In the genomic region with DNA sequence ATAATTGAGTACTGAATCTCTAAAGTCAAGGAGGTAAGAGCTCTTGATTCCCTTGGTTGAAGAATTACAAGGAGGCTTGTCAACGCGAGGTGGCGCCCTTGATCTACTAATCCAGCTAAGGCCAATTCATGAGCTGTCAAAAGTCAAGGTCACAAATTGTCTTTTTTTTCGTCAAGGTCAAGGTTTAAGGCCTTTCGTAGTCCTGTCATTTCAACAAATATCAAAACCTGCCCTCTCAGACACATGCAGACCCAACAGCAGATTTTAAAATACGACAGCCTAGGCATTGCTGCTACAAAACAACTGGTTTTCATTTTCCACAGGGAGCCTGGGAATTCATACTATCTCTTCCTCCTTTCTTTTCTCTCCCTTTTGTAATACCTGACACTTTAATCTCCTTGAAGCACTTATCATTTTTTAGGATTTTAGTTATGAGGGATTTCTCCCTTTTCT, we compare ENCODE assay signal across 9 cellular contexts. TPM values are rescaled to one million over a fixed set of nuclear protein-coding genes. Genes with fewer than 3 reads are reported as not detected.
A peak's percentile ranks its signal among the peaks of the same experiment; 100 is the strongest.
DNase-seq lines count a peak whose midpoint lies in the region; ATAC-seq, FAIRE-seq and TF ChIP-seq lines count a peak whose summit lies in the region.
"Had no signal": no experiment of that assay in that cellular context is flagged by ENCODE, and none has a peak within 500 bp of the region (broad histone marks: within the 10 kb centered on the region; RNA-seq: fewer than 3 reads in every experiment).

No MANE protein-coding gene starts in this region.

- H3K4me3 ChIP-seq in HepG2 (replicated peaks in 1 of 3; ENCODE audit: insufficient read depth in 1 of 3, low read depth in 2 of 3, low read length in 3 of 3) = no peak overlapping the region
- H3K4me3 ChIP-seq: BLaER1 had no signal

- H3K9me3 ChIP-seq in HepG2 (ENCODE audit: low read length) = no peaks in the 10 kb centered on the region
- H3K9me3 ChIP-seq: BLaER1 had no signal

- in situ Hi-C loops in HepG2 (cut with HindIII; ENCODE audit: extremely low pct_ligation_motif_present, low pct_unique_long_range_greater_than_20kb) = no loop called here

- no peak for TF ChIP-seq POLR2A in HepG2 (IDR thresholded peaks at IDR 0.05; ENCODE audit: insufficient read depth in 1 of 2, low read depth in 2 of 2, low read length in 2 of 2)

- intact Hi-C loops in HepG2 (cut with micrococcal nuclease; ENCODE audit: unreplicated experiment) = loop anchor here (1.0 to 10.0 kb wide), 5 partner anchors 380 to 824 kb away; no protein-coding TSS in a partner anchor

- no TSS peak for BruUV-seq in HepG2 (replicated peaks; lab: Mats Ljungman, UMichigan)

- peaks cover 95% of the 10 kb centered on the region for H3K27me3 Mint-ChIP-seq in central memory CD8-positive, alpha-beta T cell

- DNase-seq in NCI-H1436 (lab: John Stamatoyannopoulos, UW) (peak; percentile 42), NCI-H1436 treated with DMSO at 0.1 percent for 48 hours (lab: John Stamatoyannopoulos, UW) (no peak), NCI-H2196 treated with DMSO at 0.1 percent for 48 hours (lab: John Stamatoyannopoulos, UW; ENCODE audit: unreplicated experiment) (peak; percentile 23), HepG2 (ENCODE audit: low spot score) (peak; percentile 54)
- peak; percentile 74 for DNase-seq in activated CD4-positive, alpha-beta T cell treated with anti-CD3 and anti-CD28 coated beads for 1 hour
- peak; percentile 71 to 82 for DNase-seq in central memory CD8-positive, alpha-beta T cell (ENCODE audit: low spot score in 2 of 2)
- peak; percentile 74 to 85 for DNase-seq in stimulated activated CD4-positive, alpha-beta T cell treated with anti-CD3 and anti-CD28 coated beads, Interleukin-4, amount 100 ng/mL, for 4 hours

- peak; percentile 76 for FAIRE-seq in HepG2 (lab: Jason Lieb, UNC)

- H4K20me1 ChIP-seq in HepG2 (ENCODE audit: insufficient read depth, low read length) = peaks cover 3% of the 10 kb centered on the region; the same call in 1 of the 2 replicates

- H3K27me3 ChIP-seq in HepG2 (ENCODE audit: control insufficient read depth in 1 of 2, insufficient read depth in 2 of 2, low read length in 2 of 2) = peaks cover 7 to 61% of the 10 kb centered on the region in 2 experiments

- H3K9ac ChIP-seq in HepG2 (ENCODE audit: insufficient read depth, low read depth, low read length) = no peak overlapping the region
- H3K9ac ChIP-seq: BLaER1 had no signal

- no peaks in the 10 kb centered on the region for H3K9me3 Mint-ChIP-seq in central memory CD8-positive, alpha-beta T cell

- peaks cover 27% of the 10 kb centered on the region for H3K4me1 ChIP-seq in HepG2 (ENCODE audit: insufficient read depth, low read length)

- H3K36me3 ChIP-seq in HepG2 (replicated peaks in 1 of 2; ENCODE audit: control insufficient read depth in 1 of 2, insufficient read depth in 2 of 2, low read length in 2 of 2) = no peaks in the 10 kb centered on the region
- H3K36me3 ChIP-seq: BLaER1 had no signal

- no peak overlapping the region for H3K4me2 ChIP-seq in HepG2 (ENCODE audit: low read depth, low read length)
- H3K4me2 ChIP-seq: BLaER1 had no signal

- no peaks in the 10 kb centered on the region for H3K79me2 ChIP-seq in HepG2 (ENCODE audit: insufficient read depth, low read length)

- CTCF ChIA-PET in HepG2 (lab: Yijun Ruan, JAX; ENCODE audit: low intra/inter-chr PET ratio, low total read pairs) = interaction anchor here (1.2 to 2.8 kb wide), 4 partner anchors 725 to 882 kb away, joined by 4 to 22 read pairs (median 11); no protein-coding TSS in a partner anchor

- WGBS in HepG2 (ENCODE audit: low lambda C conversion rate) = 2% methylated on average over 6 of the region's 6 CpGs

- peaks cover 16% of the 10 kb centered on the region for H3K36me3 Mint-ChIP-seq in central memory CD8-positive, alpha-beta T cell (ENCODE audit: insufficient read depth)

- POLR2A ChIA-PET in HepG2 (lab: Yijun Ruan, JAX) = interaction anchor here (1.1 kb wide), 1 partner anchor 422 kb away, joined by 4 read pairs; no protein-coding TSS in a partner anchor

- H3K4me3 Mint-ChIP-seq in central memory CD8-positive, alpha-beta T cell = no peak overlapping the region

- H2AFZ ChIP-seq in HepG2 (ENCODE audit: low read length) = no peak overlapping the region

- H3K27ac Mint-ChIP-seq in central memory CD8-positive, alpha-beta T cell (ENCODE audit: low read depth) = no peak overlapping the region

- peak; percentile 85 for TF ChIP-seq CTCF in HepG2 (CRISPR knock-in tag; IDR thresholded peaks at IDR 0.05)

- H3K27ac ChIP-seq in HepG2 (ENCODE audit: extremely low read length, insufficient read depth, low read length) = no peak overlapping the region
- H3K27ac ChIP-seq: BLaER1 had no signal

- ATAC-seq in central memory CD8-positive, alpha-beta T cell (replicated peaks; ENCODE audit: extremely low read depth, poor library complexity, severe bottlenecking) = no peak
- ATAC-seq in HepG2 (no peak), GM19395 (IDR thresholded peaks at IDR 0.05; ENCODE audit: unreplicated experiment) (no peak)

- H3K4me1 Mint-ChIP-seq in central memory CD8-positive, alpha-beta T cell = peaks cover 23% of the 10 kb centered on the region

- peak; percentile 77 for TF ChIP-seq RAD21 in HepG2 (CRISPR knock-in tag; IDR thresholded peaks at IDR 0.05)

- TF ChIP-seq EP300 in HepG2 (IDR thresholded peaks at IDR 0.05; ENCODE audit: low read depth in 2 of 2, low read length in 2 of 2) (no peak), HepG2 (CRISPR knock-in tag; IDR thresholded peaks at IDR 0.05; ENCODE audit: borderline replicate concordance) (no peak)

RNA-seq across cellular contexts. Expression of a gene that starts 3.6 kb away (rescaled TPM):
- 0.04 TPM in 2 replicates for total RNA-seq in HepG2 (2016; rRNA removed; fragmentation: Illumina TruSeq; extraction: Trizol)
- total RNA-seq in HepG2 (2016; cell fraction: cytosol; rRNA removed; fragmentation: Illumina TruSeq; extraction: Trizol; ENCODE audit: low read depth) = not detected in 2 replicates
- 0.02 TPM in 1 of 2 replicates, not detected in the other for total RNA-seq in HepG2 (2016; cell fraction: insoluble cytoplasmic fraction; rRNA removed; fragmentation: Illumina TruSeq; extraction: Trizol)
- total RNA-seq in HepG2 (2016; cell fraction: membrane; rRNA removed; fragmentation: Illumina TruSeq; extraction: Trizol) = 0.03 TPM in 1 of 2 replicates, not detected in the other
- total RNA-seq in HepG2 (2016; cell fraction: nucleus; rRNA removed; fragmentation: Illumina TruSeq; extraction: Trizol) = not detected in 2 replicates
- polyA plus RNA-seq in HepG2 (2011; rRNA removed) = 0.01 TPM in 1 of 2 replicates, not detected in the other
- not detected in 2 replicates for polyA plus RNA-seq in HepG2 (2011; cell fraction: cytosol; rRNA removed)
- not detected in 2 replicates for polyA plus RNA-seq in HepG2 (2011; cell fraction: nucleus; rRNA removed)
- not detected in 2 replicates for polyA plus RNA-seq in HepG2 (2012)
- not detected in 2 replicates for polyA plus RNA-seq in HepG2 (2016; cell fraction: cytosol; fragmentation: Illumina TruSeq; extraction: Trizol; ENCODE audit: low read depth)
- not detected in 2 replicates for polyA plus RNA-seq in HepG2 (2016; cell fraction: insoluble cytoplasmic fraction; fragmentation: Illumina TruSeq; extraction: Trizol; ENCODE audit: low read depth)
- polyA plus RNA-seq in HepG2 (2016; cell fraction: membrane; fragmentation: Illumina TruSeq; extraction: Trizol; ENCODE audit: low read depth) = not detected in 2 replicates
- polyA plus RNA-seq in HepG2 (2016; cell fraction: nucleus; fragmentation: Illumina TruSeq; extraction: Trizol; ENCODE audit: insufficient read depth, low read depth) = 0.11 TPM in 1 of 2 replicates, not detected in the other
- 0.26 TPM in 1 of 2 replicates, not detected in the other for polyA minus RNA-seq in HepG2 (2011; rRNA and poly(A)+ RNA removed; ENCODE audit: low replicate concordance)
- polyA minus RNA-seq in HepG2 (2011; cell fraction: cytosol; rRNA and poly(A)+ RNA removed) = not detected in 2 replicates
- 0.26 TPM in 1 of 2 replicates, not detected in the other for polyA minus RNA-seq in HepG2 (2011; cell fraction: nucleus; rRNA and poly(A)+ RNA removed)

RNA-seq across cellular contexts. Expression of a gene that starts 11.3 kb away (rescaled TPM):
- not detected in 2 replicates for total RNA-seq in HepG2 (2016; rRNA removed; fragmentation: Illumina TruSeq; extraction: Trizol)
- not detected in 2 replicates for total RNA-seq in HepG2 (2016; cell fraction: cytosol; rRNA removed; fragmentation: Illumina TruSeq; extraction: Trizol; ENCODE audit: low read depth)
- total RNA-seq in HepG2 (2016; cell fraction: insoluble cytoplasmic fraction; rRNA removed; fragmentation: Illumina TruSeq; extraction: Trizol) = not detected in 2 replicates
- total RNA-seq in HepG2 (2016; cell fraction: membrane; rRNA removed; fragmentation: Illumina TruSeq; extraction: Trizol) = not detected in 2 replicates
- total RNA-seq in HepG2 (2016; cell fraction: nucleus; rRNA removed; fragmentation: Illumina TruSeq; extraction: Trizol) = not detected in 2 replicates
- polyA plus RNA-seq in HepG2 (2011; rRNA removed) = 0.04 TPM in 1 of 2 replicates, not detected in the other
- polyA plus RNA-seq in HepG2 (2011; cell fraction: cytosol; rRNA removed) = not detected in 2 replicates
- not detected in 2 replicates for polyA plus RNA-seq in HepG2 (2011; cell fraction: nucleus; rRNA removed)
- polyA plus RNA-seq in HepG2 (2012) = not detected in 2 replicates
- polyA plus RNA-seq in HepG2 (2016; cell fraction: cytosol; fragmentation: Illumina TruSeq; extraction: Trizol; ENCODE audit: low read depth) = not detected in 2 replicates
- polyA plus RNA-seq in HepG2 (2016; cell fraction: insoluble cytoplasmic fraction; fragmentation: Illumina TruSeq; extraction: Trizol; ENCODE audit: low read depth) = not detected in 2 replicates
- polyA plus RNA-seq in HepG2 (2016; cell fraction: membrane; fragmentation: Illumina TruSeq; extraction: Trizol; ENCODE audit: low read depth) = not detected in 2 replicates
- polyA plus RNA-seq in HepG2 (2016; cell fraction: nucleus; fragmentation: Illumina TruSeq; extraction: Trizol; ENCODE audit: insufficient read depth, low read depth) = not detected in 2 replicates
- polyA minus RNA-seq in HepG2 (2011; rRNA and poly(A)+ RNA removed; ENCODE audit: low replicate concordance) = 2.9 TPM in 1 of 2 replicates, not detected in the other
- polyA minus RNA-seq in HepG2 (2011; cell fraction: cytosol; rRNA and poly(A)+ RNA removed) = not detected in 2 replicates
- polyA minus RNA-seq in HepG2 (2011; cell fraction: nucleus; rRNA and poly(A)+ RNA removed) = not detected in 2 replicates

RNA-seq across cellular contexts. Expression of a gene that starts 22.2 kb away (rescaled TPM):
- not detected in 2 replicates for total RNA-seq in HepG2 (2016; rRNA removed; fragmentation: Illumina TruSeq; extraction: Trizol)
- not detected in 2 replicates for total RNA-seq in HepG2 (2016; cell fraction: cytosol; rRNA removed; fragmentation: Illumina TruSeq; extraction: Trizol; ENCODE audit: low read depth)
- not detected in 2 replicates for total RNA-seq in HepG2 (2016; cell fraction: insoluble cytoplasmic fraction; rRNA removed; fragmentation: Illumina TruSeq; extraction: Trizol)
- not detected in 2 replicates for total RNA-seq in HepG2 (2016; cell fraction: membrane; rRNA removed; fragmentation: Illumina TruSeq; extraction: Trizol)
- not detected in 2 replicates for total RNA-seq in HepG2 (2016; cell fraction: nucleus; rRNA removed; fragmentation: Illumina TruSeq; extraction: Trizol)
- polyA plus RNA-seq in HepG2 (2011; rRNA removed) = 0.03 TPM in 1 of 2 replicates, not detected in the other
- not detected in 2 replicates for polyA plus RNA-seq in HepG2 (2011; cell fraction: cytosol; rRNA removed)
- polyA plus RNA-seq in HepG2 (2011; cell fraction: nucleus; rRNA removed) = not detected in 2 replicates
- not detected in 2 replicates for polyA plus RNA-seq in HepG2 (2012)
- not detected in 2 replicates for polyA plus RNA-seq in HepG2 (2016; cell fraction: cytosol; fragmentation: Illumina TruSeq; extraction: Trizol; ENCODE audit: low read depth)
- not detected in 2 replicates for polyA plus RNA-seq in HepG2 (2016; cell fraction: insoluble cytoplasmic fraction; fragmentation: Illumina TruSeq; extraction: Trizol; ENCODE audit: low read depth)
- 0.12 TPM in 1 of 2 replicates, not detected in the other for polyA plus RNA-seq in HepG2 (2016; cell fraction: membrane; fragmentation: Illumina TruSeq; extraction: Trizol; ENCODE audit: low read depth)
- polyA plus RNA-seq in HepG2 (2016; cell fraction: nucleus; fragmentation: Illumina TruSeq; extraction: Trizol; ENCODE audit: insufficient read depth, low read depth) = not detected in 2 replicates
- 11.6 TPM in 1 of 2 replicates, not detected in the other for polyA minus RNA-seq in HepG2 (2011; rRNA and poly(A)+ RNA removed; ENCODE audit: low replicate concordance)
- not detected in 2 replicates for polyA minus RNA-seq in HepG2 (2011; cell fraction: cytosol; rRNA and poly(A)+ RNA removed)
- polyA minus RNA-seq in HepG2 (2011; cell fraction: nucleus; rRNA and poly(A)+ RNA removed) = not detected in 2 replicates

RNA-seq across cellular contexts. Expression of a gene that starts 31.0 kb away (rescaled TPM):
- not detected in 2 replicates for total RNA-seq in HepG2 (2016; rRNA removed; fragmentation: Illumina TruSeq; extraction: Trizol)
- total RNA-seq in HepG2 (2016; cell fraction: cytosol; rRNA removed; fragmentation: Illumina TruSeq; extraction: Trizol; ENCODE audit: low read depth) = not detected in 2 replicates
- not detected in 2 replicates for total RNA-seq in HepG2 (2016; cell fraction: insoluble cytoplasmic fraction; rRNA removed; fragmentation: Illumina TruSeq; extraction: Trizol)
- not detected in 2 replicates for total RNA-seq in HepG2 (2016; cell fraction: membrane; rRNA removed; fragmentation: Illumina TruSeq; extraction: Trizol)
- not detected in 2 replicates for total RNA-seq in HepG2 (2016; cell fraction: nucleus; rRNA removed; fragmentation: Illumina TruSeq; extraction: Trizol)
- polyA plus RNA-seq in HepG2 (2011; rRNA removed) = not detected in 2 replicates
- not detected in 2 replicates for polyA plus RNA-seq in HepG2 (2011; cell fraction: cytosol; rRNA removed)
- polyA plus RNA-seq in HepG2 (2011; cell fraction: nucleus; rRNA removed) = not detected in 2 replicates
- polyA plus RNA-seq in HepG2 (2012) = not detected in 2 replicates
- not detected in 2 replicates for polyA plus RNA-seq in HepG2 (2016; cell fraction: cytosol; fragmentation: Illumina TruSeq; extraction: Trizol; ENCODE audit: low read depth)
- not detected in 2 replicates for polyA plus RNA-seq in HepG2 (2016; cell fraction: insoluble cytoplasmic fraction; fragmentation: Illumina TruSeq; extraction: Trizol; ENCODE audit: low read depth)
- not detected in 2 replicates for polyA plus RNA-seq in HepG2 (2016; cell fraction: membrane; fragmentation: Illumina TruSeq; extraction: Trizol; ENCODE audit: low read depth)
- polyA plus RNA-seq in HepG2 (2016; cell fraction: nucleus; fragmentation: Illumina TruSeq; extraction: Trizol; ENCODE audit: insufficient read depth, low read depth) = not detected in 2 replicates
- 0.51 TPM in 1 of 2 replicates, not detected in the other for polyA minus RNA-seq in HepG2 (2011; rRNA and poly(A)+ RNA removed; ENCODE audit: low replicate concordance)
- not detected in 2 replicates for polyA minus RNA-seq in HepG2 (2011; cell fraction: cytosol; rRNA and poly(A)+ RNA removed)
- not detected in 2 replicates for polyA minus RNA-seq in HepG2 (2011; cell fraction: nucleus; rRNA and poly(A)+ RNA removed)

RNA-seq across cellular contexts. Expression of a gene that starts 39.8 kb away (rescaled TPM):
- not detected in 2 replicates for total RNA-seq in HepG2 (2016; rRNA removed; fragmentation: Illumina TruSeq; extraction: Trizol)
- total RNA-seq in HepG2 (2016; cell fraction: cytosol; rRNA removed; fragmentation: Illumina TruSeq; extraction: Trizol; ENCODE audit: low read depth) = not detected in 2 replicates
- total RNA-seq in HepG2 (2016; cell fraction: insoluble cytoplasmic fraction; rRNA removed; fragmentation: Illumina TruSeq; extraction: Trizol) = not detected in 2 replicates
- 0.07 and 0.15 TPM in 2 replicates for total RNA-seq in HepG2 (2016; cell fraction: membrane; rRNA removed; fragmentation: Illumina TruSeq; extraction: Trizol)
- not detected in 2 replicates for total RNA-seq in HepG2 (2016; cell fraction: nucleus; rRNA removed; fragmentation: Illumina TruSeq; extraction: Trizol)
- 0.05 and 0.10 TPM in 2 replicates for polyA plus RNA-seq in HepG2 (2011; rRNA removed)
- 0.07 and 0.13 TPM in 2 replicates for polyA plus RNA-seq in HepG2 (2011; cell fraction: cytosol; rRNA removed)
- polyA plus RNA-seq in HepG2 (2011; cell fraction: nucleus; rRNA removed) = 0.08 TPM in 1 of 2 replicates, not detected in the other
- 0.32 TPM in 1 of 2 replicates, not detected in the other for polyA plus RNA-seq in HepG2 (2012)
- 0.10 TPM in 1 of 2 replicates, not detected in the other for polyA plus RNA-seq in HepG2 (2016; cell fraction: cytosol; fragmentation: Illumina TruSeq; extraction: Trizol; ENCODE audit: low read depth)
- 0.22 and 0.31 TPM in 2 replicates for polyA plus RNA-seq in HepG2 (2016; cell fraction: insoluble cytoplasmic fraction; fragmentation: Illumina TruSeq; extraction: Trizol; ENCODE audit: low read depth)
- 0.26 and 0.30 TPM in 2 replicates for polyA plus RNA-seq in HepG2 (2016; cell fraction: membrane; fragmentation: Illumina TruSeq; extraction: Trizol; ENCODE audit: low read depth)
- not detected in 2 replicates for polyA plus RNA-seq in HepG2 (2016; cell fraction: nucleus; fragmentation: Illumina TruSeq; extraction: Trizol; ENCODE audit: insufficient read depth, low read depth)
- polyA minus RNA-seq in HepG2 (2011; rRNA and poly(A)+ RNA removed; ENCODE audit: low replicate concordance) = 0.08 and 3.8 TPM in 2 replicates
- 0.30 and 1.1 TPM in 2 replicates for polyA minus RNA-seq in HepG2 (2011; cell fraction: cytosol; rRNA and poly(A)+ RNA removed)
- not detected in 2 replicates for polyA minus RNA-seq in HepG2 (2011; cell fraction: nucleus; rRNA and poly(A)+ RNA removed)
